Comparison of ENCODE assay signal across 8 cellular contexts in the genomic region with DNA sequence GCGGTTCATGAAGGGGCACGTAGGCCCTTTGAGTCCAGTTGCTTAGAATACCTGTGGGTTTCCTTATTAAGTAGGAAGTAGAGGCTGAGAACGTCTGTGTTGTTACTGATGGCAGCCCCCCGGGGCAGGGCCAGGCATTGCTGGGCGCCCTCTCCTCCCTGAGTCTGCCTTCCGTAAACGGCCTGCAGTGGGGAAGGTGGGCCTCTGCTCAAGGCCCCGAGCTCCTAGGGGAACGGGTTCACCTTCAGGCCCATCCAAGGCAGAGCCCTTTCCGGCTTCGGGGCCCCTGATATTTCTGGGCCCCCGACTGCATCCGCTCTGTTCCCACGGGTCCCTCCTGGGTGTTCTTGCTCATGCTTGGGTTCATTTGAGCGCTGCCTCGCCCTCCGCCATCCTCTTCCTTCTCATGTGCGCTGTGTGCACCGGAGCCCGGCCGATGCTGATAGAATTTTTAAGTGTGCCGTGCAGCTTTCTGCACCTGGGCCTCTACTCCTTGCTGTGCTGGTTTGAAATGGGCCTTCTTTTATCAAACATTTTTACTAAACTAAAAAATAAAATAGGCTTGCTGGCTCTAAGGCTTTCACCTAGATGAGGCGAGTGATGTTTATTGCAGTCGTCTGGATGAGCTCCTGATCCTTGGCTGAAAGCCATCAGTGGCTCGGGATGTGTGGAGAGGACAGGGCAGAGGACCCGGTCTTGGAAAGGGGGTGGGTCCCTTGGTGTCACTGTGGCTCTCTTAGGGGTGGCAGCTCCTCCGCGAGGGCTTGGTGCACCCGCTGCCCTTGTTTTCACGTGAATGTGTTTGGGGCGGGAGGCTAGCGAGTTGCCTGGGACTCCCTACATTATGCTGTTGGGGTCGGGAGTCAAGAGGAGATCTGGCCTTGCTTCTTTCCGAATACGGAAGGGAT. TPM values are rescaled to one million over a fixed set of nuclear protein-coding genes. Genes with fewer than 3 reads are reported as not detected.
DNase-seq lines count a peak whose midpoint lies in the region; ATAC-seq and TF ChIP-seq lines count a peak whose summit lies in the region.

No MANE protein-coding gene starts in this region.

- intact Hi-C loops in activated CD8-positive, alpha-beta T cell treated with anti-CD3 and anti-CD28 coated beads for 36 hours (cut with micrococcal nuclease): no loop called here
- intact Hi-C loops in left colon (cut with DNase I, micrococcal nuclease): no loop called here

- H3K4me3 Mint-ChIP-seq in activated CD8-positive, alpha-beta T cell treated with anti-CD3 and anti-CD28 coated beads for 36 hours: peak overlapping the region; percentile 69

- DNase-seq in activated CD8-positive, alpha-beta T cell treated with anti-CD3 and anti-CD28 coated beads for 36 hours: peak; percentile 51
- DNase-seq in left colon: peak in 1 of 2 donors; percentile 48
- DNase-seq in putamen (ENCODE audit: low spot score): no peak

- ATAC-seq in GM18868 (IDR thresholded peaks at IDR 0.05; ENCODE audit: unreplicated experiment) (peak; percentile 28), HG02642 (IDR thresholded peaks at IDR 0.05; ENCODE audit: poor library complexity, unreplicated experiment) (peak; percentile 31), left colon (peak; percentile 40), HG02763 (IDR thresholded peaks at IDR 0.05; ENCODE audit: unreplicated experiment) (no peak), HG02571 (IDR thresholded peaks at IDR 0.05; ENCODE audit: unreplicated experiment) (no peak), HG03469 (IDR thresholded peaks at IDR 0.05; ENCODE audit: unreplicated experiment) (no peak)
- peak; percentile 26 for ATAC-seq in activated CD8-positive, alpha-beta T cell treated with anti-CD3 and anti-CD28 coated beads for 36 hours

- POLR2A ChIA-PET in activated CD8-positive, alpha-beta T cell treated with anti-CD3 and anti-CD28 coated beads for 36 hours (lab: Charles Lee): interaction anchor here (1.0 to 4.4 kb wide), 6 partner anchors 11 to 211 kb away, joined by 3 to 29 read pairs (median 3); a partner anchor contains a TSS

- H3K4me1 Mint-ChIP-seq in activated CD8-positive, alpha-beta T cell treated with anti-CD3 and anti-CD28 coated beads for 36 hours (ENCODE audit: low read depth): peaks cover 70% of the 10 kb centered on the region

- H3K27ac Mint-ChIP-seq in activated CD8-positive, alpha-beta T cell treated with anti-CD3 and anti-CD28 coated beads for 36 hours: peak overlapping the region; percentile 60

- H3K9me3 Mint-ChIP-seq in activated CD8-positive, alpha-beta T cell treated with anti-CD3 and anti-CD28 coated beads for 36 hours: no peaks in the 10 kb centered on the region

- CTCF ChIA-PET in activated CD8-positive, alpha-beta T cell treated with anti-CD3 and anti-CD28 coated beads for 36 hours (lab: Charles Lee): interaction anchor here (0.9 to 4.0 kb wide), 8 partner anchors 10 to 28 kb away, joined by 3 to 22 read pairs (median 6); a partner anchor contains a TSS

- no peaks in the 10 kb centered on the region for H3K27me3 Mint-ChIP-seq in activated CD8-positive, alpha-beta T cell treated with anti-CD3 and anti-CD28 coated beads for 36 hours

- peaks cover 29% of the 10 kb centered on the region for H3K36me3 Mint-ChIP-seq in activated CD8-positive, alpha-beta T cell treated with anti-CD3 and anti-CD28 coated beads for 36 hours (ENCODE audit: low read depth)

- TF ChIP-seq CTCF in activated CD8-positive, alpha-beta T cell treated with anti-CD3 and anti-CD28 coated beads for 36 hours (IDR thresholded peaks at IDR 0.05): no peak

RNA-seq across cellular contexts. Expression of a gene that starts 12.3 kb away (rescaled TPM):
- total RNA-seq in activated CD8-positive, alpha-beta T cell treated with anti-CD3 and anti-CD28 coated beads for 36 hours: 10 to 100 TPM; 41.0 to 42.8 TPM
- total RNA-seq in left colon: 10 to 100 TPM; 40.7 to 45.2 TPM

RNA-seq across cellular contexts. Expression of a gene that starts 36.7 kb away (rescaled TPM):
- total RNA-seq in activated CD8-positive, alpha-beta T cell treated with anti-CD3 and anti-CD28 coated beads for 36 hours: 10 to 100 TPM; 38.4 to 41.8 TPM
- 10 to 100 TPM; 35.4 to 39.9 TPM for total RNA-seq in left colon

Comparison
In these comparisons a context has a peak if more than half of its experiments do, and no peak if none do; other contexts are left out.
1. ATAC-seq: peak in GM18868 (single experiment), HG02642 (single experiment), activated CD8-positive, alpha-beta T cell treated with anti-CD3 and anti-CD28 coated beads for 36 hours (single experiment) and left colon (single experiment); none in HG02763 (single experiment), HG02571 (single experiment) and HG03469 (single experiment).